ENCODE assay signal across 1 cellular context in the genomic region with DNA sequence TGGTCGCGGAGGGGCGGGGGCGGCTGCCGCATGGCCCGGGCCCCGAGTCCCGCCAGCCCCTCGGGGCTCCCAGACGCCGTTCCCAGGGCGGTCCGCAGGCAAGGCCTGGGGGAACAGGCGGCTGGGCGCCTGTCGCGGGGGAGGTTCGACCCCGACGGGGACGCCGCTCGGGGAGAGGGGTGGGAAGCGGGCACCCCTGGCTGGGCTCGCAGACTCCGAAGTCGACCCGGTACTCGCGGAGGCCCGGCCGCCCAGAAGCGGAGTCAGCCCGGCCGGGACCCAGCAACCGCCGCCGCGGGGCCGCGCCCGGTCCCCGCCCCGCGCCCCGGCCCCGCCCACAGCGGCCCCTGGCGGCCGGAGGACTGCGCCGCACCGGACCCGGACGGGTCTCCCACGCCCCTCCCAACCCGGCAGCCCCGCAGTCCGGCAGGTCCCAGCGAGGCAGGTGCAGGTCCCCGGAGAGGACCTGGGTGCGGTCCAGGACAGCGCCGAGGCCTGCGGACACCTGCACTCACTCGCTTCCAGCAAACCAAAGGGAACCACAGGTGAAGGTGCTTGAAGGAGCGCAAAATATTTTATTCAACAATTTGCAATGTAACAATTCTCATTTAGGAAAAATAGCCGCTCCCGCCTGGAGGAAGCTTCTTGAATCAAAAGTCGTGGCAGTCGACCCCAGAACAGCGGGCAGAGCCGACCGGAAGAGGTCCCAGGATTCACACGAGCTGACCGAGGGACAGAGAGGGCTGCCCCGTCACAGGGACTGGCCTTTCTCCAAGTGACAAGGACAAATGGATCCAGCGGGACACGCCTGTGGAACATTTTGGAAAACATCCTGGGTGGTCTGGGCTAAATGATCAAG.
A peak's percentile ranks its signal among the peaks of the same experiment; 100 is the strongest.
TF ChIP-seq lines count a peak whose summit lies in the region.

Gene INPP5E (minus strand): TSS at position 296 of the 859 bp plus-strand sequence. CDS start 426 bp downstream, outside the sequence.

TF ChIP-seq in HepG2, 621 proteins besides CTCF, POLR2A, EP300 and RAD21 (continued from another document and continues in another):
- TF ChIP-seq SMARCE1 (IDR thresholded peaks at IDR 0.05; ENCODE audit: borderline replicate concordance) (no peak), ZNF44 (CRISPR knock-in tag; IDR thresholded peaks at IDR 0.05) (no peak), ZNF234 (CRISPR knock-in tag; conservative IDR thresholded peaks at IDR 0.05) (peak; percentile 84; the same call in 1 of the 2 replicates), KLF16 (CRISPR knock-in tag; IDR thresholded peaks at IDR 0.05) (no peak), RELA (CRISPR knock-in tag; IDR thresholded peaks at IDR 0.05) (no peak), NCOA2 (CRISPR knock-in tag; IDR thresholded peaks at IDR 0.05) (no peak), KDM2A (CRISPR knock-in tag; IDR thresholded peaks at IDR 0.05; ENCODE audit: borderline replicate concordance, low read depth) (peak; percentile 98), SAFB2 (CRISPR knock-in tag; IDR thresholded peaks at IDR 0.05; ENCODE audit: borderline replicate concordance, low read depth) (no peak), BORCS8-MEF2B (CRISPR knock-in tag; IDR thresholded peaks at IDR 0.05) (0 out of 2 replicates have a peak, but pooled peaks have one; percentile 6), SIN3A (IDR thresholded peaks at IDR 0.05; ENCODE audit: borderline replicate concordance, low read depth, low read length) (peak; percentile 42; the same call in 1 of the 2 replicates), ZNF432 (CRISPR knock-in tag; IDR thresholded peaks at IDR 0.05; ENCODE audit: borderline replicate concordance) (no peak), ZNF160 (CRISPR knock-in tag; IDR thresholded peaks at IDR 0.05) (no peak), XRCC5 (optimal IDR thresholded peaks at IDR 0.05; ENCODE audit: low read length) (no peak), ZNF552 (CRISPR knock-in tag; IDR thresholded peaks at IDR 0.05; ENCODE audit: borderline replicate concordance) (no peak), ZNF207 (IDR thresholded peaks at IDR 0.05; ENCODE audit: borderline replicate concordance) (no peak), ZKSCAN5 (CRISPR knock-in tag; IDR thresholded peaks at IDR 0.05) (no peak), ESRRA (CRISPR knock-in tag; IDR thresholded peaks at IDR 0.05; ENCODE audit: low read depth) (no peak), ZNF441 (CRISPR knock-in tag; IDR thresholded peaks at IDR 0.05; ENCODE audit: borderline replicate concordance) (no peak), TEAD2 (CRISPR knock-in tag; IDR thresholded peaks at IDR 0.05) (no peak), ZNF484 (CRISPR knock-in tag; IDR thresholded peaks at IDR 0.05; ENCODE audit: borderline replicate concordance, low read depth) (no peak), GZF1 (CRISPR knock-in tag; IDR thresholded peaks at IDR 0.05) (no peak), GTF3A (CRISPR knock-in tag; conservative IDR thresholded peaks at IDR 0.05) (no peak), FOXP1 (IDR thresholded peaks at IDR 0.05) (no peak), FOXP1 (CRISPR knock-in tag; IDR thresholded peaks at IDR 0.05) (no peak), GLI4 (CRISPR knock-in tag; IDR thresholded peaks at IDR 0.05; ENCODE audit: borderline replicate concordance) (no peak), MIER3 (CRISPR knock-in tag; IDR thresholded peaks at IDR 0.05; ENCODE audit: borderline replicate concordance) (no peak), SIN3B (IDR thresholded peaks at IDR 0.05; ENCODE audit: low read length) (no peak), ZNF317 (CRISPR knock-in tag; IDR thresholded peaks at IDR 0.05) (no peak), ZNF354B (CRISPR knock-in tag; IDR thresholded peaks at IDR 0.05) (no peak), ZNF7 (CRISPR knock-in tag; IDR thresholded peaks at IDR 0.05) (no peak), GATAD1 (CRISPR knock-in tag; IDR thresholded peaks at IDR 0.05) (peak; percentile 36; the same call in 1 of the 2 replicates), ZNF33B (CRISPR knock-in tag; IDR thresholded peaks at IDR 0.05) (no peak), NR1H2 (CRISPR knock-in tag; IDR thresholded peaks at IDR 0.05; ENCODE audit: borderline replicate concordance, low read depth) (no peak), ZNF562 (CRISPR knock-in tag; IDR thresholded peaks at IDR 0.05; ENCODE audit: borderline replicate concordance) (no peak), RBAK (CRISPR knock-in tag; IDR thresholded peaks at IDR 0.05) (no peak), PPARG (CRISPR knock-in tag; conservative IDR thresholded peaks at IDR 0.05) (no peak), HOXA5 (CRISPR knock-in tag; IDR thresholded peaks at IDR 0.05) (peak; percentile 63), IRF1 (CRISPR knock-in tag; IDR thresholded peaks at IDR 0.05; ENCODE audit: low read depth) (no peak), SP5 (CRISPR knock-in tag; IDR thresholded peaks at IDR 0.05; ENCODE audit: borderline replicate concordance, low read depth) (no peak), ZMYM2 (CRISPR knock-in tag; IDR thresholded peaks at IDR 0.05) (no peak), ZNF124 (CRISPR knock-in tag; IDR thresholded peaks at IDR 0.05) (no peak), ZNF10 (CRISPR knock-in tag; IDR thresholded peaks at IDR 0.05; ENCODE audit: borderline replicate concordance, low read depth) (no peak), POLR2G (IDR thresholded peaks at IDR 0.05; ENCODE audit: low read depth, low read length) (peak; percentile 66), RNF219 (CRISPR knock-in tag; IDR thresholded peaks at IDR 0.05) (no peak), DMTF1 (CRISPR knock-in tag; IDR thresholded peaks at IDR 0.05) (no peak), ZNF510 (CRISPR knock-in tag; IDR thresholded peaks at IDR 0.05; ENCODE audit: low read depth) (no peak), U2AF2 (IDR thresholded peaks at IDR 0.05; ENCODE audit: low read depth, low read length) (no peak), MTF1 (CRISPR knock-in tag; IDR thresholded peaks at IDR 0.05) (no peak)
- TF ChIP-seq, protein P1, sequence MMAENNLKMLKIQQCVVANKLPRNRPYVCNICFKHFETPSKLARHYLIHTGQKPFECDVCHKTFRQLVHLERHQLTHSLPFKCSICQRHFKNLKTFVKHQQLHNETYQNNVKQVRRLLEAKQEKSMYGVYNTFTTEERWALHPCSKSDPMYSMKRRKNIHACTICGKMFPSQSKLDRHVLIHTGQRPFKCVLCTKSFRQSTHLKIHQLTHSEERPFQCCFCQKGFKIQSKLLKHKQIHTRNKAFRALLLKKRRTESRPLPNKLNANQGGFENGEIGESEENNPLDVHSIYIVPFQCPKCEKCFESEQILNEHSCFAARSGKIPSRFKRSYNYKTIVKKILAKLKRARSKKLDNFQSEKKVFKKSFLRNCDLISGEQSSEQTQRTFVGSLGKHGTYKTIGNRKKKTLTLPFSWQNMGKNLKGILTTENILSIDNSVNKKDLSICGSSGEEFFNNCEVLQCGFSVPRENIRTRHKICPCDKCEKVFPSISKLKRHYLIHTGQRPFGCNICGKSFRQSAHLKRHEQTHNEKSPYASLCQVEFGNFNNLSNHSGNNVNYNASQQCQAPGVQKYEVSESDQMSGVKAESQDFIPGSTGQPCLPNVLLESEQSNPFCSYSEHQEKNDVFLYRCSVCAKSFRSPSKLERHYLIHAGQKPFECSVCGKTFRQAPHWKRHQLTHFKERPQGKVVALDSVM (CRISPR knock-in tag; IDR thresholded peaks at IDR 0.05), result no peak
- TF ChIP-seq, protein P2, sequence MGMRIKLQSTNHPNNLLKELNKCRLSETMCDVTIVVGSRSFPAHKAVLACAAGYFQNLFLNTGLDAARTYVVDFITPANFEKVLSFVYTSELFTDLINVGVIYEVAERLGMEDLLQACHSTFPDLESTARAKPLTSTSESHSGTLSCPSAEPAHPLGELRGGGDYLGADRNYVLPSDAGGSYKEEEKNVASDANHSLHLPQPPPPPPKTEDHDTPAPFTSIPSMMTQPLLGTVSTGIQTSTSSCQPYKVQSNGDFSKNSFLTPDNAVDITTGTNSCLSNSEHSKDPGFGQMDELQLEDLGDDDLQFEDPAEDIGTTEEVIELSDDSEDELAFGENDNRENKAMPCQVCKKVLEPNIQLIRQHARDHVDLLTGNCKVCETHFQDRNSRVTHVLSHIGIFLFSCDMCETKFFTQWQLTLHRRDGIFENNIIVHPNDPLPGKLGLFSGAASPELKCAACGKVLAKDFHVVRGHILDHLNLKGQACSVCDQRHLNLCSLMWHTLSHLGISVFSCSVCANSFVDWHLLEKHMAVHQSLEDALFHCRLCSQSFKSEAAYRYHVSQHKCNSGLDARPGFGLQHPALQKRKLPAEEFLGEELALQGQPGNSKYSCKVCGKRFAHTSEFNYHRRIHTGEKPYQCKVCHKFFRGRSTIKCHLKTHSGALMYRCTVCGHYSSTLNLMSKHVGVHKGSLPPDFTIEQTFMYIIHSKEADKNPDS (CRISPR knock-in tag; IDR thresholded peaks at IDR 0.05), result no peak
- TF ChIP-seq, protein P3, sequence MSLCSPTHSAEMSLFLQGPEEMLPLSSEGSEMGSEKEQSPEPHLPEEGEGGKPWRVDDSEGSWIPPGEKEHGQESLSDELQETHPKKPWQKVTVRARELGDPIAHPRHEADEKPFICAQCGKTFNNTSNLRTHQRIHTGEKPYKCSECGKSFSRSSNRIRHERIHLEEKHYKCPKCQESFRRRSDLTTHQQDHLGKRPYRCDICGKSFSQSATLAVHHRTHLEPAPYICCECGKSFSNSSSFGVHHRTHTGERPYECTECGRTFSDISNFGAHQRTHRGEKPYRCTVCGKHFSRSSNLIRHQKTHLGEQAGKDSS (CRISPR knock-in tag; IDR thresholded peaks at IDR 0.05; ENCODE audit: borderline replicate concordance, low read depth), result no peak
- TF ChIP-seq, protein P4, sequence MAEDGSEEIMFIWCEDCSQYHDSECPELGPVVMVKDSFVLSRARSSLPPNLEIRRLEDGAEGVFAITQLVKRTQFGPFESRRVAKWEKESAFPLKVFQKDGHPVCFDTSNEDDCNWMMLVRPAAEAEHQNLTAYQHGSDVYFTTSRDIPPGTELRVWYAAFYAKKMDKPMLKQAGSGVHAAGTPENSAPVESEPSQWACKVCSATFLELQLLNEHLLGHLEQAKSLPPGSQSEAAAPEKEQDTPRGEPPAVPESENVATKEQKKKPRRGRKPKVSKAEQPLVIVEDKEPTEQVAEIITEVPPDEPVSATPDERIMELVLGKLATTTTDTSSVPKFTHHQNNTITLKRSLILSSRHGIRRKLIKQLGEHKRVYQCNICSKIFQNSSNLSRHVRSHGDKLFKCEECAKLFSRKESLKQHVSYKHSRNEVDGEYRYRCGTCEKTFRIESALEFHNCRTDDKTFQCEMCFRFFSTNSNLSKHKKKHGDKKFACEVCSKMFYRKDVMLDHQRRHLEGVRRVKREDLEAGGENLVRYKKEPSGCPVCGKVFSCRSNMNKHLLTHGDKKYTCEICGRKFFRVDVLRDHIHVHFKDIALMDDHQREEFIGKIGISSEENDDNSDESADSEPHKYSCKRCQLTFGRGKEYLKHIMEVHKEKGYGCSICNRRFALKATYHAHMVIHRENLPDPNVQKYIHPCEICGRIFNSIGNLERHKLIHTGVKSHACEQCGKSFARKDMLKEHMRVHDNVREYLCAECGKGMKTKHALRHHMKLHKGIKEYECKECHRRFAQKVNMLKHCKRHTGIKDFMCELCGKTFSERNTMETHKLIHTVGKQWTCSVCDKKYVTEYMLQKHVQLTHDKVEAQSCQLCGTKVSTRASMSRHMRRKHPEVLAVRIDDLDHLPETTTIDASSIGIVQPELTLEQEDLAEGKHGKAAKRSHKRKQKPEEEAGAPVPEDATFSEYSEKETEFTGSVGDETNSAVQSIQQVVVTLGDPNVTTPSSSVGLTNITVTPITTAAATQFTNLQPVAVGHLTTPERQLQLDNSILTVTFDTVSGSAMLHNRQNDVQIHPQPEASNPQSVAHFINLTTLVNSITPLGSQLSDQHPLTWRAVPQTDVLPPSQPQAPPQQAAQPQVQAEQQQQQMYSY (CRISPR knock-in tag; IDR thresholded peaks at IDR 0.05), result 0 out of 2 replicates have a peak, but pooled peaks have one; percentile 45
